In the genomic region with DNA sequence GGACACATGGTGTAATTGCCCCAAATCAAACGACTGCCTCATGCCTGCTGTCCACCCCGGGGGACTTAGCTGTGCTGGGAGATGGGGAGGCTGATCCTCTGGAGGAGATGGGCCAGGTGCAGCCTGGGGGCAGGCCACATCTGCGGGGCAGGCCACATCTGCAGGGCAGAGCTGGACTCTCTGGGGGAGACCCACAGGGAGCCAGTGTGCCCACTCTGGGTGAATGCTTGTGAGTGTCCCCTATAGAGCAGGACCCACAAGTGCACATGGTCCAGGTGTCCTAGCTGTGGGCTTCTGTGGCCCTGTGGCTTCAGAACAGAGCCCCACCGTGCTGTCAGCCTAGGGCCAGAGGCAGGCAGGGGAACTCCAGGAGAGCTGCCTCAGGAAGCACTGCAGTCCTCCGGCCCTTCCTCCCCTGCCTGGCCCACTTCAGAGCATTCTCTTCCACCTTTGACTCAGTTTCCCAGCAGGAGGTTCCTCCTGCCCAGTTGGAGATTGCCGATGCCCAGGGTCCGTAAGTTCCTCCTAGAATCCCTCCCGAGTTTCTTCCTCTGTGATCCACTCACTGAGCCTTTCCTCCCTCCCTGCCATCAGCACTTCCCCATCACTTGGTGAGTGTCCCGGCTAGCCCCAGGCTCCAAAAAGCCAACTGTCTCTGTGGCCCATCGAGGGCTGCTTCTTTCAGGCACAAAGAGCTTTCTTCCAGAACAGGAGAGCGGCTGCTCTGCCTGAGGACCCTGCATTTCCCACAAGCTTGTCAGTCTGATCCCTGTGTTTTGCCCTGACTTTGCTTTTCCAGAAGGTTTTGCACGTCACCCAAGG, we compare ENCODE assay signal across 18 cellular contexts. TPM values are rescaled to one million over a fixed set of nuclear protein-coding genes. Genes with fewer than 3 reads are reported as not detected.
"Had no signal": no experiment of that assay in that cellular context is flagged by ENCODE, and none has a peak within 500 bp of the region (broad histone marks: within the 10 kb centered on the region; RNA-seq: fewer than 3 reads in every experiment).

No MANE protein-coding gene starts in this region.

- ATAC-seq: activated naive CD4-positive, alpha-beta T cell treated with anti-CD3 and anti-CD28 coated beads, Interleukin-2, amount 50 U/mL, for 72 hours; activated T-cell treated with anti-CD3 and anti-CD28 coated beads, Interleukin-2, amount 50 U/mL, for 4 hours had no signal

- FAIRE-seq: colon had no signal

- DNase-seq: activated gamma-delta T cell; activated T-cell treated with anti-CD3 and anti-CD28 coated beads, Interleukin-2, amount 50 U/mL, for 4 hours; mesendoderm; nephron progenitor cell; sigmoid colon; stimulated activated CD4-positive, alpha-beta T cell treated with anti-CD3 and anti-CD28 coated beads, Interleukin-1b, Interleukin-23, amount 100 ng/mL, for 48 hours; T-helper 9 cell had no signal

- H3K27ac Mint-ChIP-seq: activated naive CD4-positive, alpha-beta T cell treated with anti-CD3 and anti-CD28 coated beads, Interleukin-2, amount 50 U/mL, for 72 hours; nephron progenitor cell; T-cell had no signal

- H3K9me3 ChIP-seq: esophagus muscularis mucosa, sigmoid colon had no signal

- H3K9me3 Mint-ChIP-seq: activated naive CD4-positive, alpha-beta T cell treated with anti-CD3 and anti-CD28 coated beads, Interleukin-2, amount 50 U/mL, for 72 hours; activated T-cell treated with anti-CD3 and anti-CD28 coated beads, Interleukin-2, amount 50 U/mL, for 4 hours; nephron progenitor cell; T-cell had no signal

- H3K36me3 Mint-ChIP-seq: activated naive CD4-positive, alpha-beta T cell treated with anti-CD3 and anti-CD28 coated beads, Interleukin-2, amount 50 U/mL, for 72 hours; T-cell had no signal

- H3K27me3 ChIP-seq: cardiac muscle cell, esophagus muscularis mucosa, sigmoid colon, tibial nerve had no signal

- H3K4me1 ChIP-seq: tibial nerve had no signal

- H3K36me3 ChIP-seq: cardiac muscle cell, esophagus muscularis mucosa, sigmoid colon, tibial nerve had no signal

- H3K4me1 Mint-ChIP-seq: nephron progenitor cell, T-cell had no signal

- H3K27ac ChIP-seq: cardiac muscle cell, esophagus muscularis mucosa, hepatocyte, sigmoid colon, tibial nerve had no signal

- H3K4me3 ChIP-seq: cardiac muscle cell, esophagus muscularis mucosa, hepatocyte, sigmoid colon, tibial nerve had no signal

- H3K4me3 Mint-ChIP-seq: activated T-cell treated with anti-CD3 and anti-CD28 coated beads, Interleukin-2, amount 50 U/mL, for 4 hours; nephron progenitor cell; T-cell had no signal

RNA-seq across cellular contexts. Expression of a gene that starts 50.3 kb away (rescaled TPM):
- total RNA-seq: activated naive CD4-positive, alpha-beta T cell treated with anti-CD3 and anti-CD28 coated beads, Interleukin-2, amount 50 U/mL, for 72 hours; activated T-cell treated with anti-CD3 and anti-CD28 coated beads, Interleukin-2, amount 50 U/mL, for 4 hours; fibroblast of villous mesenchyme; glomerular endothelial cell; kidney epithelial cell; osteoblast; T-cell had no signal
- polyA plus RNA-seq: hepatocyte had no signal
